18 cellular contexts compared by ENCODE assay signal in genomic region chr10:126097558-126098215, GRCh38.
DNase-seq lines count a peak whose midpoint lies in the region; ATAC-seq, FAIRE-seq and TF ChIP-seq lines count a peak whose summit lies in the region.
"Had no signal": no experiment of that assay in that cellular context is flagged by ENCODE, and none has a peak within 500 bp of the region (broad histone marks: within the 10 kb centered on the region; RNA-seq: fewer than 3 reads in every experiment).

No MANE protein-coding gene starts in this region.

- H3K36me3 Mint-ChIP-seq in Caco-2 (ENCODE audit: insufficient read depth, unreplicated experiment) (no peaks in the 10 kb centered on the region), H9 (ENCODE audit: insufficient read depth in 1 of 3, low read depth in 3 of 3) (no peaks in the 10 kb centered on the region; a peak in 1 of 7 replicates)
- H3K36me3 Mint-ChIP-seq: activated CD8-positive, alpha-beta memory T cell treated with anti-CD3 and anti-CD28 coated beads, Interleukin-2, amount 10 ng/mL, durations not matched to agents 7 days and 5 days; CD8-positive, alpha-beta T cell; naive thymus-derived CD8-positive, alpha-beta T cell; stimulated activated memory B cell treated with anti-CD40 and anti-IgM and Interleukin-4, amounts not matched to agents 10 μg/mL and 1 μg/mL and 100 μg/mL, for 72 hours had no signal

- H3K18ac ChIP-seq in H9 (ENCODE audit: insufficient read length, low read depth, low read length): no peak overlapping the region

- TF ChIP-seq CTCF in Caco-2 (IDR thresholded peaks at IDR 0.05; ENCODE audit: insufficient read depth in 1 of 2, low read depth in 1 of 2, low read length in 1 of 2, severe bottlenecking in 1 of 2, unreplicated experiment in 1 of 2): peak; percentile 19 to 37
- peak; percentile 34; the same call in 1 of the 3 replicates for TF ChIP-seq CTCF in H9 (conservative IDR thresholded peaks at IDR 0.05)
- peak; percentile 10; the same call in 1 of the 2 replicates for TF ChIP-seq CTCF in WERI-Rb-1 (IDR thresholded peaks at IDR 0.05; ENCODE audit: low read depth, low read length)
- peak; percentile 16 for TF ChIP-seq CTCF in kidney (IDR thresholded peaks at IDR 0.05; ENCODE audit: borderline replicate concordance, extremely low read depth, insufficient read depth)

- no peaks in the 10 kb centered on the region for H3K9me3 ChIP-seq in Caco-2
- H3K9me3 ChIP-seq in H9 (ENCODE audit: control insufficient read depth, low read depth, low read length): no peaks in the 10 kb centered on the region
- H3K9me3 ChIP-seq in WERI-Rb-1 (ENCODE audit: severe bottlenecking): no peaks in the 10 kb centered on the region
- no peaks in the 10 kb centered on the region for H3K9me3 ChIP-seq in kidney (ENCODE audit: control insufficient read depth in 1 of 2, low read length in 2 of 2)
- H3K9me3 ChIP-seq: HAP-1, sigmoid colon had no signal

- no peak overlapping the region for H4K8ac ChIP-seq in H9 (replicated peaks; ENCODE audit: insufficient read length, low read depth, low read length)

- no peak overlapping the region for H2BK20ac ChIP-seq in H9 (ENCODE audit: low read depth, low read length, poor library complexity, severe bottlenecking)

- H3K79me2 ChIP-seq in H9 (ENCODE audit: insufficient read depth, low read length): no peaks in the 10 kb centered on the region

- DNase-seq in Caco-2 (peak in 1 of 2 experiments; percentile 10), H9 (no peak), WERI-Rb-1 (no peak), kidney (no peak), pons (ENCODE audit: low spot score) (no peak), NCI-H510A treated with DMSO at 0.1 percent for 48 hours (lab: John Stamatoyannopoulos, UW) (no peak), activated gamma-delta T cell treated with Interleukin-2 at 50 U/mL for 16 hours (no peak)
- DNase-seq: activated CD8-positive, alpha-beta memory T cell treated with anti-CD3 and anti-CD28 coated beads, Interleukin-2, amount 10 ng/mL, durations not matched to agents 7 days and 5 days; activated naive CD4-positive, alpha-beta T cell; CD8-positive, alpha-beta T cell; GF-D8; MV-4-11; naive thymus-derived CD8-positive, alpha-beta T cell; sigmoid colon; stimulated activated CD4-positive, alpha-beta T cell treated with anti-CD3 and anti-CD28 coated beads, Interleukin-4, amount 100 ng/mL, for 4 hours had no signal

- no peak overlapping the region for H3K56ac ChIP-seq in H9 (ENCODE audit: insufficient read length, low read depth, low read length)

- H3K14ac ChIP-seq in H9 (ENCODE audit: insufficient read depth, low read length): no peak overlapping the region

- H3K27ac ChIP-seq in H9 (ENCODE audit: insufficient read length, low read depth, low read length) (no peak overlapping the region), WERI-Rb-1 (no peak overlapping the region), kidney (ENCODE audit: low read depth in 2 of 2, low read length in 2 of 2) (no peak overlapping the region)
- H3K27ac ChIP-seq: sigmoid colon had no signal

- no peaks in the 10 kb centered on the region for H4K20me1 ChIP-seq in H9 (ENCODE audit: control insufficient read depth, insufficient read depth, insufficient read length)

- POLR2A ChIA-PET in Caco-2 (lab: Charles Lee): no interaction called here

- no peak overlapping the region for H4K91ac ChIP-seq in H9 (ENCODE audit: insufficient read length, low read depth, low read length)

- peaks cover 3% of the 10 kb centered on the region for H3K27me3 Mint-ChIP-seq in Caco-2 (ENCODE audit: insufficient read depth, unreplicated experiment)
- H3K27me3 Mint-ChIP-seq in H9 (ENCODE audit: low read depth): peaks cover 1% of the 10 kb centered on the region; the same call in 1 of the 2 replicates
- H3K27me3 Mint-ChIP-seq: activated CD8-positive, alpha-beta memory T cell treated with anti-CD3 and anti-CD28 coated beads, Interleukin-2, amount 10 ng/mL, durations not matched to agents 7 days and 5 days; stimulated activated memory B cell treated with anti-CD40 and anti-IgM and Interleukin-4, amounts not matched to agents 10 μg/mL and 1 μg/mL and 100 μg/mL, for 72 hours had no signal

- H4K5ac ChIP-seq in H9 (ENCODE audit: insufficient read length, low read depth, low read length): no peak overlapping the region

- no peak overlapping the region for H3T11ph ChIP-seq in H9 (ENCODE audit: low read length)

- H3K36me3 ChIP-seq in Caco-2 (ENCODE audit: control insufficient read depth, insufficient read depth, low read length) (no peaks in the 10 kb centered on the region), WERI-Rb-1 (no peaks in the 10 kb centered on the region), kidney (ENCODE audit: control insufficient read depth in 1 of 2, insufficient read depth in 2 of 2, low read length in 2 of 2) (no peaks in the 10 kb centered on the region)
- H3K36me3 ChIP-seq: HAP-1, sigmoid colon had no signal

- no peak for FAIRE-seq in kidney (lab: Jason Lieb, UNC)

- no CpG with 5 or more reads among the region's 6 CpGs for WGBS in H9 (ENCODE audit: extremely low coverage, insufficient read length, low lambda C conversion rate)

- H3K4me3 ChIP-seq in Caco-2 (ENCODE audit: low read depth, low read length) (no peak overlapping the region), WERI-Rb-1 (ENCODE audit: low read depth, low read length) (no peak overlapping the region), kidney (ENCODE audit: low read length in 2 of 2) (no peak overlapping the region)
- H3K4me3 ChIP-seq: HAP-1, sigmoid colon had no signal

- H3K4me1 Mint-ChIP-seq in Caco-2 (ENCODE audit: low read depth, unreplicated experiment) (no peaks in the 10 kb centered on the region), H9 (peaks cover 11 to 13% of the 10 kb centered on the region in 2 experiments)
- H3K4me1 Mint-ChIP-seq: activated CD8-positive, alpha-beta memory T cell treated with anti-CD3 and anti-CD28 coated beads, Interleukin-2, amount 10 ng/mL, durations not matched to agents 7 days and 5 days had no signal

- intact Hi-C loops in Caco-2 (cut with micrococcal nuclease; ENCODE audit: unreplicated experiment) (loop anchor here (2.0 kb wide), 1 partner anchor 115 kb away; no protein-coding TSS in a partner anchor), kidney (cut with DNase I) (no loop called here)

- H2BK120ac ChIP-seq in H9 (ENCODE audit: low read depth, low read length, poor library complexity, severe bottlenecking): no peak overlapping the region

- no peak for ATAC-seq in GM18502 (IDR thresholded peaks at IDR 0.05; ENCODE audit: poor library complexity, unreplicated experiment)
- ATAC-seq: activated CD8-positive, alpha-beta memory T cell treated with anti-CD3 and anti-CD28 coated beads, Interleukin-2, amount 10 ng/mL, durations not matched to agents 7 days and 5 days; CD8-positive, alpha-beta T cell; naive thymus-derived CD8-positive, alpha-beta T cell; stimulated activated memory B cell treated with anti-CD40 and anti-IgM and Interleukin-4, amounts not matched to agents 10 μg/mL and 1 μg/mL and 100 μg/mL, for 72 hours had no signal

- H3K9ac ChIP-seq in H9 (ENCODE audit: extremely low read depth, insufficient read length, low read length): no peak overlapping the region
- no peak overlapping the region for H3K9ac ChIP-seq in kidney (ENCODE audit: low read length in 2 of 2)

- H2BK15ac ChIP-seq in H9 (ENCODE audit: low read depth, low read length): no peak overlapping the region

- H3K23me2 ChIP-seq in H9 (ENCODE audit: insufficient read length, low read depth, low read length, poor library complexity, severe bottlenecking): no peaks in the 10 kb centered on the region

- no peak overlapping the region for H3K23ac ChIP-seq in H9 (ENCODE audit: insufficient read length, low read depth, low read length)

- no TSS peak for BruUV-seq in Caco-2 (replicated peaks; lab: Mats Ljungman, UMichigan)

- CTCF ChIA-PET in Caco-2 (lab: Charles Lee): interaction anchor here (0.5 to 0.6 kb wide), 2 partner anchors 9 to 114 kb away, joined by 3 read pairs; no protein-coding TSS in a partner anchor

- H3K4me3 Mint-ChIP-seq in Caco-2 (ENCODE audit: unreplicated experiment): no peak overlapping the region
- no peak overlapping the region for H3K4me3 Mint-ChIP-seq in H9
- H3K4me3 Mint-ChIP-seq: activated CD8-positive, alpha-beta memory T cell treated with anti-CD3 and anti-CD28 coated beads, Interleukin-2, amount 10 ng/mL, durations not matched to agents 7 days and 5 days; CD8-positive, alpha-beta T cell; naive thymus-derived CD8-positive, alpha-beta T cell; stimulated activated memory B cell treated with anti-CD40 and anti-IgM and Interleukin-4, amounts not matched to agents 10 μg/mL and 1 μg/mL and 100 μg/mL, for 72 hours had no signal

- H3K4me2 ChIP-seq in H9 (ENCODE audit: insufficient read depth, insufficient read length, low read length): no peak overlapping the region

- H2BK12ac ChIP-seq in H9 (ENCODE audit: insufficient read length, low read depth, low read length): no peak overlapping the region

- no peaks in the 10 kb centered on the region for H3K79me1 ChIP-seq in H9 (ENCODE audit: insufficient read depth, low read depth, low read length, poor library complexity, severe bottlenecking)

- H3K27ac Mint-ChIP-seq in Caco-2 (ENCODE audit: unreplicated experiment) (no peak overlapping the region), H9 (no peak overlapping the region)
- H3K27ac Mint-ChIP-seq: activated CD8-positive, alpha-beta memory T cell treated with anti-CD3 and anti-CD28 coated beads, Interleukin-2, amount 10 ng/mL, durations not matched to agents 7 days and 5 days; CD8-positive, alpha-beta T cell; naive thymus-derived CD8-positive, alpha-beta T cell; stimulated activated memory B cell treated with anti-CD40 and anti-IgM and Interleukin-4, amounts not matched to agents 10 μg/mL and 1 μg/mL and 100 μg/mL, for 72 hours had no signal

- H2BK5ac ChIP-seq in H9 (ENCODE audit: insufficient read length, low read length): no peak overlapping the region

- no peak overlapping the region for H3K4ac ChIP-seq in H9 (ENCODE audit: low read depth, low read length)

- H3K9me3 Mint-ChIP-seq in Caco-2 (ENCODE audit: unreplicated experiment): no peaks in the 10 kb centered on the region
- H3K9me3 Mint-ChIP-seq in H9: no peaks in the 10 kb centered on the region
- H3K9me3 Mint-ChIP-seq: CD8-positive, alpha-beta T cell; naive thymus-derived CD8-positive, alpha-beta T cell; stimulated activated memory B cell treated with anti-CD40 and anti-IgM and Interleukin-4, amounts not matched to agents 10 μg/mL and 1 μg/mL and 100 μg/mL, for 72 hours had no signal

- H2AFZ ChIP-seq in H9 (ENCODE audit: low read length): no peak overlapping the region

- H3K4me1 ChIP-seq in Caco-2 (no peaks in the 10 kb centered on the region), H9 (ENCODE audit: insufficient read depth, low read length) (peaks cover 3% of the 10 kb centered on the region; the same call in 1 of the 2 replicates), kidney (ENCODE audit: control insufficient read depth in 1 of 2, insufficient read depth in 1 of 2, low read depth in 1 of 2, low read length in 2 of 2) (peaks cover 0 to 3% of the 10 kb centered on the region in 2 donors)
- H3K4me1 ChIP-seq: sigmoid colon had no signal

- no peak overlapping the region for H2AK5ac ChIP-seq in H9 (ENCODE audit: insufficient read length, low read length)

- H3K27me3 ChIP-seq in Caco-2 (replicated peaks; ENCODE audit: control insufficient read depth, insufficient read depth, low read length) (no peaks in the 10 kb centered on the region; the same call in 1 of the 2 replicates), H9 (ENCODE audit: insufficient read depth, low read length) (no peaks in the 10 kb centered on the region), WERI-Rb-1 (ENCODE audit: insufficient read depth, low read depth, severe bottlenecking) (no peaks in the 10 kb centered on the region)
- H3K27me3 ChIP-seq: sigmoid colon had no signal
